ENCODE assay signal across 1 cellular context in genomic region chr1:93753766-93754763, GRCh38.
A peak's percentile ranks its signal among the peaks of the same experiment; 100 is the strongest.
TF ChIP-seq lines count a peak whose summit lies in the region.

No MANE protein-coding gene starts in this region.

TF ChIP-seq in A549, 52 proteins besides CTCF, POLR2A, EP300 and RAD21 (continued from another document):
- TF ChIP-seq, protein P1, sequence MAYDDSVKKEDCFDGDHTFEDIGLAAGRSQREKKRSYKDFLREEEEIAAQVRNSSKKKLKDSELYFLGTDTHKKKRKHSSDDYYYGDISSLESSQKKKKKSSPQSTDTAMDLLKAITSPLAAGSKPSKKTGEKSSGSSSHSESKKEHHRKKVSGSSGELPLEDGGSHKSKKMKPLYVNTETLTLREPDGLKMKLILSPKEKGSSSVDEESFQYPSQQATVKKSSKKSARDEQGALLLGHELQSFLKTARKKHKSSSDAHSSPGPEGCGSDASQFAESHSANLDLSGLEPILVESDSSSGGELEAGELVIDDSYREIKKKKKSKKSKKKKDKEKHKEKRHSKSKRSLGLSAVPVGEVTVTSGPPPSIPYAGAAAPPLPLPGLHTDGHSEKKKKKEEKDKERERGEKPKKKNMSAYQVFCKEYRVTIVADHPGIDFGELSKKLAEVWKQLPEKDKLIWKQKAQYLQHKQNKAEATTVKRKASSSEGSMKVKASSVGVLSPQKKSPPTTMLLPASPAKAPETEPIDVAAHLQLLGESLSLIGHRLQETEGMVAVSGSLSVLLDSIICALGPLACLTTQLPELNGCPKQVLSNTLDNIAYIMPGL (CRISPR knock-in tag; IDR thresholded peaks at IDR 0.05; ENCODE audit: borderline replicate concordance): no peak
- TF ChIP-seq HOXA7 (CRISPR knock-in tag; IDR thresholded peaks at IDR 0.05) (no peak), MYC (IDR thresholded peaks at IDR 0.05; ENCODE audit: borderline replicate concordance, low read length) (no peak), ZC3H11A (IDR thresholded peaks at IDR 0.05) (no peak), ATOH8 (CRISPR knock-in tag; IDR thresholded peaks at IDR 0.05; ENCODE audit: low read depth) (no peak), GATA3 (IDR thresholded peaks at IDR 0.05; ENCODE audit: borderline replicate concordance) (peak; percentile 83; the same call in 1 of the 2 replicates), TP53 (CRISPR knock-in tag; IDR thresholded peaks at IDR 0.05) (no peak), ZNF302 (CRISPR knock-in tag; IDR thresholded peaks at IDR 0.05) (no peak), PHF8 (IDR thresholded peaks at IDR 0.05; ENCODE audit: borderline replicate concordance, low read depth) (no peak)
